ENCODE assay signal across 8 cellular contexts in the genomic region with DNA sequence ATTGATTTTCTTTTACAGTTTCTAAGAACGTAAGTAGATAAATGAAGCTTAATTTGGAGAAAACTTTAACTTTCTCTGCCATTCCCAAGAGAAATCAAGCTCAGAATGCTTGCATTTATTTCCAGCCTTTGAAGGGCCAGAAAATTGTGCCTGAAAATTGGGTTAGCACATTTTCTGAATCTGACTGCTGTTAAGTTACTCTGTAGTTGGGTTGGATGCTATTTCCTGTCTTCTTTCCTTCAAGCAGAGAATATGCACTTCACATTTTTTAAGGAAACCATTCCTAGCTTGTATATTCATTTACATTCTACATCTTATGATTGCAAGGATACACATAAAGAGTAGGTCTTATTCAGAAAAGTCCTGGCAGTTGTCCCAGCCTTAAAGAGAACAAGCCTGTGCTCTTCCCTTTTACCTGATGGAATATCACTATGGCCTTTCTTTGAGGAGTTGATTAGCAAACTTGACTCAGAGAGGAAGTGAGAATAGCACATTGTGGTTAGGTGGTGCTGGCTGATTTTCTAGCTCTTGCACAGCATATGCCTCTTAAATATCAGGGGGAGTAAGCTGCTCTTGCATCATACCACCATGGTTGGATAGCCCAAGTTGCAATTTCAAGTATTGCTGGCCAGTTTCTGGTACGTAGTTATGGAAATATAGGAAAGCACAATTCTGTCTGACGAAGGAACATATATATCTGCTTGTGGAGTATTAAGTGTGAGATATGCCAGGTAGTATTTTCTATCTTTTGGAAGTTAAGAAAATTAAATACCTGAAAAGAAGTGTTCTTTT.
DNase-seq lines count a peak whose midpoint lies in the region; ATAC-seq and TF ChIP-seq lines count a peak whose summit lies in the region.

No MANE protein-coding gene starts in this region.

- H3K27me3 Mint-ChIP-seq in activated naive CD8-positive, alpha-beta T cell treated with anti-CD3 and anti-CD28 coated beads, Interleukin-2, amount 10 ng/mL, durations not matched to agents 7 days and 5 days = no peaks in the 10 kb centered on the region

- no peaks in the 10 kb centered on the region for H3K36me3 ChIP-seq in WERI-Rb-1

- TF ChIP-seq CTCF in WERI-Rb-1 (IDR thresholded peaks at IDR 0.05; ENCODE audit: low read depth, low read length) = no peak

- POLR2A ChIA-PET in activated naive CD8-positive, alpha-beta T cell treated with anti-CD3 and anti-CD28 coated beads, Interleukin-2, amount 10 ng/mL, durations not matched to agents 7 days and 5 days (lab: Charles Lee) = interaction anchor here (0.8 to 1.2 kb wide), 3 partner anchors 157 to 275 kb away, joined by 3 to 5 read pairs (median 4); a partner anchor contains a TSS

- peaks cover 3% of the 10 kb centered on the region for H3K9me3 Mint-ChIP-seq in activated naive CD8-positive, alpha-beta T cell treated with anti-CD3 and anti-CD28 coated beads, Interleukin-2, amount 10 ng/mL, durations not matched to agents 7 days and 5 days

- H3K4me3 ChIP-seq in WERI-Rb-1 (ENCODE audit: low read depth, low read length) = no peak overlapping the region

- peak overlapping the region; percentile 90 for H3K27ac Mint-ChIP-seq in activated naive CD8-positive, alpha-beta T cell treated with anti-CD3 and anti-CD28 coated beads, Interleukin-2, amount 10 ng/mL, durations not matched to agents 7 days and 5 days

- H3K36me3 Mint-ChIP-seq in activated naive CD8-positive, alpha-beta T cell treated with anti-CD3 and anti-CD28 coated beads, Interleukin-2, amount 10 ng/mL, durations not matched to agents 7 days and 5 days = peaks cover 9% of the 10 kb centered on the region

- H3K4me3 Mint-ChIP-seq in activated naive CD8-positive, alpha-beta T cell treated with anti-CD3 and anti-CD28 coated beads, Interleukin-2, amount 10 ng/mL, durations not matched to agents 7 days and 5 days = peak overlapping the region; percentile 58

- peaks cover 26% of the 10 kb centered on the region for H3K4me1 Mint-ChIP-seq in activated naive CD8-positive, alpha-beta T cell treated with anti-CD3 and anti-CD28 coated beads, Interleukin-2, amount 10 ng/mL, durations not matched to agents 7 days and 5 days

- no peak for DNase-seq in activated CD4-positive, CD25-positive, alpha-beta regulatory T cell (lab: John Stamatoyannopoulos, UW)
- DNase-seq in KBM-7 = peak; percentile 95
- DNase-seq in activated naive CD8-positive, alpha-beta T cell treated with anti-CD3 and anti-CD28 coated beads, Interleukin-2, amount 10 ng/mL, durations not matched to agents 7 days and 5 days = no peak
- peak; percentile 76 for DNase-seq in renal cortical epithelial cell (ENCODE audit: low read depth)
- no peak for DNase-seq in WERI-Rb-1
- no peak for DNase-seq in NCI-H1436 (lab: John Stamatoyannopoulos, UW)

- in situ Hi-C loops in KBM-7 (cut with MboI; ENCODE audit: low pct_unique_long_range_greater_than_20kb, low sequenced_read_pairs) = no loop called here

- no peaks in the 10 kb centered on the region for H3K9me3 ChIP-seq in WERI-Rb-1 (ENCODE audit: severe bottlenecking)

- ATAC-seq in activated CD4-positive, CD25-positive, alpha-beta regulatory T cell treated with anti-CD3 and anti-CD28 coated beads, Interleukin-2, amount 50 U/mL, for 24 hours = peak; percentile 79 to 92
- peak; percentile 97 for ATAC-seq in GM21737 (IDR thresholded peaks at IDR 0.05; ENCODE audit: unreplicated experiment)
- peak; percentile 96 for ATAC-seq in activated naive CD8-positive, alpha-beta T cell treated with anti-CD3 and anti-CD28 coated beads, Interleukin-2, amount 10 ng/mL, durations not matched to agents 7 days and 5 days (ENCODE audit: low read depth)

- H3K27ac ChIP-seq in WERI-Rb-1 = no peak overlapping the region

- H3K27me3 ChIP-seq in WERI-Rb-1 (ENCODE audit: insufficient read depth, low read depth, severe bottlenecking) = no peaks in the 10 kb centered on the region

Comparison
In these comparisons a context has a peak if more than half of its experiments do, and no peak if none do; other contexts are left out.
1. DNase-seq: peak in KBM-7 (single experiment) and renal cortical epithelial cell (single experiment); none in activated CD4-positive, CD25-positive, alpha-beta regulatory T cell (0 of 4), activated naive CD8-positive, alpha-beta T cell treated with anti-CD3 and anti-CD28 coated beads, Interleukin-2, amount 10 ng/mL, durations not matched to agents 7 days and 5 days (single experiment), WERI-Rb-1 (single experiment) and NCI-H1436 (single experiment).
2. Peak in every context shown above with its lines, with median percentiles within 50 percentile points of each other: ATAC-seq.